In genomic region chr18:46072959-46073358, GRCh38 we compare ENCODE assay signal across 12 cellular contexts. TPM values are rescaled to one million over a fixed set of nuclear protein-coding genes. Genes with fewer than 3 reads are reported as not detected.
DNase-seq lines count a peak whose midpoint lies in the region; ATAC-seq and TF ChIP-seq lines count a peak whose summit lies in the region.
"Had no signal": no experiment of that assay in that cellular context is flagged by ENCODE, and none has a peak within 500 bp of the region (broad histone marks: within the 10 kb centered on the region; RNA-seq: fewer than 3 reads in every experiment).

No MANE protein-coding gene starts in this region.

- H3K79me2 ChIP-seq in hepatocyte: peaks cover 34% of the 10 kb centered on the region

- H3K4me1 Mint-ChIP-seq in MCF 10A (ENCODE audit: insufficient read depth, unreplicated experiment): peaks cover 35% of the 10 kb centered on the region
- H3K4me1 Mint-ChIP-seq in activated CD4-positive, alpha-beta memory T cell treated with anti-CD3 and anti-CD28 coated beads for 36 hours (ENCODE audit: low read depth): peaks cover 39% of the 10 kb centered on the region
- H3K4me1 Mint-ChIP-seq in stimulated activated effector memory CD8-positive, alpha-beta T cell treated with anti-CD3 and anti-CD28 coated beads, Interleukin-12 subunit alpha, Interleukin-12 subunit beta, amount 100 ng/mL, for 72 hours: peaks cover 48% of the 10 kb centered on the region

- CTCF ChIA-PET in MCF 10A (lab: Yijun Ruan, JAX): interaction anchor here (0.6 to 3.5 kb wide), 28 partner anchors 9 to 407 kb away, joined by 3 to 31 read pairs (median 4); partner anchors contain the start of gene ATP5F1A
- CTCF ChIA-PET in activated CD4-positive, alpha-beta memory T cell treated with anti-CD3 and anti-CD28 coated beads for 36 hours (lab: Charles Lee): interaction anchor here (0.9 to 3.8 kb wide), 37 partner anchors 10 to 585 kb away, joined by 3 to 49 read pairs (median 7); a partner anchor contains a TSS

- H4K20me1 ChIP-seq in hepatocyte (ENCODE audit: insufficient read depth, poor library complexity, severe bottlenecking): no peaks in the 10 kb centered on the region

- TF ChIP-seq POLR2A in breast epithelium (IDR thresholded peaks at IDR 0.05): no peak

- peak overlapping the region; percentile 95 for H3K4me2 ChIP-seq in hepatocyte

- H2AFZ ChIP-seq in hepatocyte: no peak overlapping the region

- DNase-seq in MCF 10A (ENCODE audit: unreplicated experiment) (no peak), breast epithelium (ENCODE audit: low spot score in 2 of 2) (no peak), hepatocyte (ENCODE audit: low spot score) (no peak), HuH-7.5 (ENCODE audit: low spot score) (no peak), germinal center (ENCODE audit: low spot score) (no peak)
- DNase-seq in activated CD4-positive, alpha-beta memory T cell treated with anti-CD3 and anti-CD28 coated beads for 36 hours: no peak
- DNase-seq in stimulated activated effector memory CD8-positive, alpha-beta T cell treated with anti-CD3 and anti-CD28 coated beads, Interleukin-12 subunit alpha, Interleukin-12 subunit beta, amount 100 ng/mL, for 72 hours (ENCODE audit: low spot score in 2 of 2): no peak
- DNase-seq: right cardiac atrium had no signal

- WGBS in hepatocyte (ENCODE audit: low lambda C conversion rate, missing lambda C conversion rate): 85% methylated on average over 3 of the region's 3 CpGs

- H3K27ac ChIP-seq in breast epithelium: no peak overlapping the region
- H3K27ac ChIP-seq in hepatocyte: no peak overlapping the region
- H3K27ac ChIP-seq: WERI-Rb-1 had no signal

- H3K36me3 Mint-ChIP-seq in MCF 10A (ENCODE audit: insufficient read depth, unreplicated experiment): peaks cover 17% of the 10 kb centered on the region
- H3K36me3 Mint-ChIP-seq in activated CD4-positive, alpha-beta memory T cell treated with anti-CD3 and anti-CD28 coated beads for 36 hours: no peaks in the 10 kb centered on the region
- peaks cover 9% of the 10 kb centered on the region for H3K36me3 Mint-ChIP-seq in stimulated activated effector memory CD8-positive, alpha-beta T cell treated with anti-CD3 and anti-CD28 coated beads, Interleukin-12 subunit alpha, Interleukin-12 subunit beta, amount 100 ng/mL, for 72 hours

- H3K27me3 Mint-ChIP-seq in MCF 10A (ENCODE audit: insufficient read depth, unreplicated experiment): no peaks in the 10 kb centered on the region
- H3K27me3 Mint-ChIP-seq in activated CD4-positive, alpha-beta memory T cell treated with anti-CD3 and anti-CD28 coated beads for 36 hours: no peaks in the 10 kb centered on the region

- H3K9me2 ChIP-seq in hepatocyte (replicated peaks; ENCODE audit: insufficient read depth): no peaks in the 10 kb centered on the region
- H3K9me2 ChIP-seq: SK-N-SH had no signal

- no peaks in the 10 kb centered on the region for H3K9me3 Mint-ChIP-seq in MCF 10A (ENCODE audit: unreplicated experiment)
- H3K9me3 Mint-ChIP-seq in activated CD4-positive, alpha-beta memory T cell treated with anti-CD3 and anti-CD28 coated beads for 36 hours: no peaks in the 10 kb centered on the region
- H3K9me3 Mint-ChIP-seq in stimulated activated effector memory CD8-positive, alpha-beta T cell treated with anti-CD3 and anti-CD28 coated beads, Interleukin-12 subunit alpha, Interleukin-12 subunit beta, amount 100 ng/mL, for 72 hours: no peaks in the 10 kb centered on the region

- TF ChIP-seq CTCF in MCF 10A (IDR thresholded peaks at IDR 0.05; ENCODE audit: unreplicated experiment) (no peak), breast epithelium (IDR thresholded peaks at IDR 0.05) (no peak), hepatocyte (IDR thresholded peaks at IDR 0.05; ENCODE audit: poor library complexity) (no peak)

- H3K4me3 Mint-ChIP-seq in MCF 10A (ENCODE audit: unreplicated experiment): peak overlapping the region; percentile 85
- H3K4me3 Mint-ChIP-seq in activated CD4-positive, alpha-beta memory T cell treated with anti-CD3 and anti-CD28 coated beads for 36 hours: peak overlapping the region; percentile 77
- H3K4me3 Mint-ChIP-seq in stimulated activated effector memory CD8-positive, alpha-beta T cell treated with anti-CD3 and anti-CD28 coated beads, Interleukin-12 subunit alpha, Interleukin-12 subunit beta, amount 100 ng/mL, for 72 hours: peak overlapping the region; percentile 60

- H3K4me3 ChIP-seq in breast epithelium (peak overlapping the region in 1 of 3 donors; percentile 86), hepatocyte (no peak overlapping the region)
- H3K4me3 ChIP-seq: mucosa of descending colon had no signal

- intact Hi-C loops in MCF 10A (cut with micrococcal nuclease): loop anchor here (1.0 to 2.0 kb wide), 4 partner anchors 99 to 408 kb away; no protein-coding TSS in a partner anchor
- intact Hi-C loops in breast epithelium (cut with DNase I; ENCODE audit: low total_unique reads): no loop called here
- intact Hi-C loops in activated CD4-positive, alpha-beta memory T cell treated with anti-CD3 and anti-CD28 coated beads for 36 hours (cut with micrococcal nuclease): loop anchor here (1.0 to 2.0 kb wide), 11 partner anchors 26 to 452 kb away; partner anchors contain the start of genes ATP5F1A and EPG5

- no peaks in the 10 kb centered on the region for H3K36me3 ChIP-seq in breast epithelium
- no peaks in the 10 kb centered on the region for H3K36me3 ChIP-seq in hepatocyte (replicated peaks; ENCODE audit: insufficient read depth, low read depth)

- H3K27me3 ChIP-seq in breast epithelium (no peaks in the 10 kb centered on the region), hepatocyte (no peaks in the 10 kb centered on the region)

- no TSS peak for BruUV-seq in MCF 10A (replicated peaks; lab: Mats Ljungman, UMichigan)

- no peak overlapping the region for H3K27ac Mint-ChIP-seq in MCF 10A (ENCODE audit: low read depth, unreplicated experiment)
- H3K27ac Mint-ChIP-seq in activated CD4-positive, alpha-beta memory T cell treated with anti-CD3 and anti-CD28 coated beads for 36 hours: no peak overlapping the region
- H3K27ac Mint-ChIP-seq in stimulated activated effector memory CD8-positive, alpha-beta T cell treated with anti-CD3 and anti-CD28 coated beads, Interleukin-12 subunit alpha, Interleukin-12 subunit beta, amount 100 ng/mL, for 72 hours: no peak overlapping the region

- no peak for ATAC-seq in stimulated activated effector memory CD8-positive, alpha-beta T cell treated with anti-CD3 and anti-CD28 coated beads, Interleukin-12 subunit alpha, Interleukin-12 subunit beta, amount 100 ng/mL, for 72 hours
- no peak for ATAC-seq in HG03108 (IDR thresholded peaks at IDR 0.05; ENCODE audit: unreplicated experiment)

- H3K9me3 ChIP-seq in breast epithelium (no peaks in the 10 kb centered on the region), hepatocyte (ENCODE audit: low read depth) (no peaks in the 10 kb centered on the region)
- H3K9me3 ChIP-seq: mucosa of descending colon, SK-N-SH had no signal

- POLR2A ChIA-PET in MCF 10A (lab: Yijun Ruan, JAX): interaction anchor here (0.8 to 2.5 kb wide), 14 partner anchors 10 to 153 kb away, joined by 3 to 8 read pairs (median 4); partner anchors contain the start of genes ATP5F1A and HAUS1
- POLR2A ChIA-PET in activated CD4-positive, alpha-beta memory T cell treated with anti-CD3 and anti-CD28 coated beads for 36 hours (lab: Charles Lee): interaction anchor here (1.0 to 1.5 kb wide), 3 partner anchors 99 to 407 kb away, joined by 3 to 4 read pairs (median 4); no protein-coding TSS in a partner anchor

- peaks cover 0 to 4% of the 10 kb centered on the region in 2 donors for H3K4me1 ChIP-seq in breast epithelium
- H3K4me1 ChIP-seq in hepatocyte (ENCODE audit: insufficient read depth): peaks cover 8% of the 10 kb centered on the region

RNA-seq across cellular contexts. Expression of gene PSTPIP2, which starts 0.9 kb away (rescaled TPM):
- total RNA-seq in MCF 10A (2022) (27.8 and 27.9 TPM in 2 replicates), breast epithelium (10 to 100 TPM in 2 of 3 donors, 1 to 10 TPM in 1; 6.4 to 22.2 (median 14.7) TPM), hepatocyte (21.2 and 24.5 TPM in 2 replicates)
- 10 to 100 TPM; 13.5 to 15.2 TPM for total RNA-seq in activated CD4-positive, alpha-beta memory T cell treated with anti-CD3 and anti-CD28 coated beads for 36 hours
- polyA plus RNA-seq in hepatocyte: 10.0 and 11.9 TPM in 2 replicates

RNA-seq across cellular contexts. Expression of gene ATP5F1A, which starts 25.1 kb away (rescaled TPM):
- total RNA-seq in MCF 10A (2022) (363 and 458 TPM in 2 replicates), breast epithelium (100 to 1,000 TPM; 357 to 408 (median 391) TPM), hepatocyte (931 and 979 TPM in 2 replicates)
- total RNA-seq in activated CD4-positive, alpha-beta memory T cell treated with anti-CD3 and anti-CD28 coated beads for 36 hours: 100 to 1,000 TPM; 442 to 447 TPM
- 533 and 609 TPM in 2 replicates for polyA plus RNA-seq in hepatocyte

RNA-seq across cellular contexts. Expression of gene HAUS1, which starts 31.2 kb away (rescaled TPM):
- total RNA-seq in MCF 10A (2022) (14.9 and 21.6 TPM in 2 replicates), breast epithelium (10 to 100 TPM; 44.9 to 62.6 (median 52.6) TPM), hepatocyte (48.8 and 51.8 TPM in 2 replicates)
- 10 to 100 TPM; 57.4 to 65.5 TPM for total RNA-seq in activated CD4-positive, alpha-beta memory T cell treated with anti-CD3 and anti-CD28 coated beads for 36 hours
- 31.8 and 36.5 TPM in 2 replicates for polyA plus RNA-seq in hepatocyte
